2 cellular contexts compared by ENCODE assay signal in the genomic region with DNA sequence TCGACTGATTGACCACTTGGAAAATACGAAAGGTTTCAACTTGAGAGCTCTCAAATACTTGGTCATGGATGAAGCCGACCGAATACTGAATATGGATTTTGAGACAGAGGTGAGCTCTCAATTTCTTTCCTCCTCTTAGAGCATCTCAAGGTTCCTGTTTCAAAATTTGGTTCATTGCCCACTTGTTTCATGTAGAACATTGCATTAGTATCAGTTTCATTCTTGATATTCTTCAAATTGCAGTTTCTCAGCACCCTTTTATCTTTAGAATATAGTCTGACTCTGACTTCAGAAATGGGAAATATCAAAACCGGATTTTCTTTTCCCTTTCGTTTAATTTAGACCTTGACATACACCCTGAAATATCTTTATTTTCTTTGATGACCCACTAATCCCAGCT.
TF ChIP-seq lines count a peak whose summit lies in the region.

No MANE protein-coding gene starts in this region.

TF ChIP-seq in IMR-90, 13 proteins besides CTCF, POLR2A, EP300 and RAD21:
- TF ChIP-seq CEBPB (IDR thresholded peaks at IDR 0.05; ENCODE audit: low read depth, low read length) = no peak
- no peak for TF ChIP-seq RCOR1 (IDR thresholded peaks at IDR 0.05; ENCODE audit: insufficient replicate concordance, low read length)
- no peak for TF ChIP-seq MAFK (IDR thresholded peaks at IDR 0.05; ENCODE audit: low read depth, low read length)
- no peak for TF ChIP-seq BHLHE40 (IDR thresholded peaks at IDR 0.05; ENCODE audit: low read depth, low read length)
- TF ChIP-seq, protein P1, sequence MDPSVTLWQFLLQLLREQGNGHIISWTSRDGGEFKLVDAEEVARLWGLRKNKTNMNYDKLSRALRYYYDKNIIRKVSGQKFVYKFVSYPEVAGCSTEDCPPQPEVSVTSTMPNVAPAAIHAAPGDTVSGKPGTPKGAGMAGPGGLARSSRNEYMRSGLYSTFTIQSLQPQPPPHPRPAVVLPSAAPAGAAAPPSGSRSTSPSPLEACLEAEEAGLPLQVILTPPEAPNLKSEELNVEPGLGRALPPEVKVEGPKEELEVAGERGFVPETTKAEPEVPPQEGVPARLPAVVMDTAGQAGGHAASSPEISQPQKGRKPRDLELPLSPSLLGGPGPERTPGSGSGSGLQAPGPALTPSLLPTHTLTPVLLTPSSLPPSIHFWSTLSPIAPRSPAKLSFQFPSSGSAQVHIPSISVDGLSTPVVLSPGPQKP (IDR thresholded peaks at IDR 0.05; ENCODE audit: borderline replicate concordance, low read depth, low read length) = no peak

TF ChIP-seq in HepG2, 621 proteins besides CTCF, POLR2A, EP300 and RAD21:
- TF ChIP-seq, protein P2, sequence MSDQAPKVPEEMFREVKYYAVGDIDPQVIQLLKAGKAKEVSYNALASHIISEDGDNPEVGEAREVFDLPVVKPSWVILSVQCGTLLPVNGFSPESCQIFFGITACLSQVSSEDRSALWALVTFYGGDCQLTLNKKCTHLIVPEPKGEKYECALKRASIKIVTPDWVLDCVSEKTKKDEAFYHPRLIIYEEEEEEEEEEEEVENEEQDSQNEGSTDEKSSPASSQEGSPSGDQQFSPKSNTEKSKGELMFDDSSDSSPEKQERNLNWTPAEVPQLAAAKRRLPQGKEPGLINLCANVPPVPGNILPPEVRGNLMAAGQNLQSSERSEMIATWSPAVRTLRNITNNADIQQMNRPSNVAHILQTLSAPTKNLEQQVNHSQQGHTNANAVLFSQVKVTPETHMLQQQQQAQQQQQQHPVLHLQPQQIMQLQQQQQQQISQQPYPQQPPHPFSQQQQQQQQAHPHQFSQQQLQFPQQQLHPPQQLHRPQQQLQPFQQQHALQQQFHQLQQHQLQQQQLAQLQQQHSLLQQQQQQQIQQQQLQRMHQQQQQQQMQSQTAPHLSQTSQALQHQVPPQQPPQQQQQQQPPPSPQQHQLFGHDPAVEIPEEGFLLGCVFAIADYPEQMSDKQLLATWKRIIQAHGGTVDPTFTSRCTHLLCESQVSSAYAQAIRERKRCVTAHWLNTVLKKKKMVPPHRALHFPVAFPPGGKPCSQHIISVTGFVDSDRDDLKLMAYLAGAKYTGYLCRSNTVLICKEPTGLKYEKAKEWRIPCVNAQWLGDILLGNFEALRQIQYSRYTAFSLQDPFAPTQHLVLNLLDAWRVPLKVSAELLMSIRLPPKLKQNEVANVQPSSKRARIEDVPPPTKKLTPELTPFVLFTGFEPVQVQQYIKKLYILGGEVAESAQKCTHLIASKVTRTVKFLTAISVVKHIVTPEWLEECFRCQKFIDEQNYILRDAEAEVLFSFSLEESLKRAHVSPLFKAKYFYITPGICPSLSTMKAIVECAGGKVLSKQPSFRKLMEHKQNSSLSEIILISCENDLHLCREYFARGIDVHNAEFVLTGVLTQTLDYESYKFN (CRISPR knock-in tag; conservative IDR thresholded peaks at IDR 0.05) = no peak
